10 cellular contexts compared by ENCODE assay signal in genomic region chr3:8938021-8938420, GRCh38. TPM values are rescaled to one million over a fixed set of nuclear protein-coding genes. Genes with fewer than 3 reads are reported as not detected.
DNase-seq lines count a peak whose midpoint lies in the region; ATAC-seq, FAIRE-seq and TF ChIP-seq lines count a peak whose summit lies in the region.
"Had no signal": no experiment of that assay in that cellular context is flagged by ENCODE, and none has a peak within 500 bp of the region (broad histone marks: within the 10 kb centered on the region; RNA-seq: fewer than 3 reads in every experiment).

No MANE protein-coding gene starts in this region.

- no peak overlapping the region for H2AK5ac ChIP-seq in mesendoderm (ENCODE audit: low read length)

- H3K4me2 ChIP-seq in mesendoderm (ENCODE audit: low read length), result no peak overlapping the region

- H3K9ac ChIP-seq in mesendoderm (ENCODE audit: low read length), result no peak overlapping the region

- no peak overlapping the region for H2BK15ac ChIP-seq in mesendoderm (replicated peaks; ENCODE audit: low read depth)

- no peaks in the 10 kb centered on the region for H3K79me1 ChIP-seq in mesendoderm (ENCODE audit: low read length)

- DNase-seq in GM12864 (ENCODE audit: low read depth) (no peak), HT-29 (ENCODE audit: low spot score) (peak; percentile 53), adrenal gland (no peak), mesendoderm (peak; percentile 20), DMS79 (lab: John Stamatoyannopoulos, UW) (no peak), GM19239 (ENCODE audit: insufficient read length, low spot score) (no peak), NCI-H2171 treated with DMSO at 0.1 percent for 48 hours (lab: John Stamatoyannopoulos, UW) (no peak)
- DNase-seq: naive B cell had no signal

- no peaks in the 10 kb centered on the region for H3K27me3 ChIP-seq in adrenal gland
- H3K27me3 ChIP-seq in mesendoderm (ENCODE audit: insufficient read depth, low read length, poor library complexity), result no peaks in the 10 kb centered on the region

- FAIRE-seq in GM19239 (lab: Jason Lieb, UNC), result no peak

- intact Hi-C loops in adrenal gland (cut with DNase I), result no loop called here

- no peak overlapping the region for H2BK120ac ChIP-seq in mesendoderm (ENCODE audit: low read depth, low read length)

- ATAC-seq in HG03457 (IDR thresholded peaks at IDR 0.05; ENCODE audit: unreplicated experiment), result no peak

- no peak overlapping the region for H3K56ac ChIP-seq in mesendoderm (ENCODE audit: low read length)

- peaks cover 12 to 13% of the 10 kb centered on the region in 2 donors for H3K4me1 ChIP-seq in adrenal gland (replicated peaks in 1 of 2)
- no peaks in the 10 kb centered on the region for H3K4me1 ChIP-seq in mesendoderm (ENCODE audit: control insufficient read depth, low read depth, low read length)

- TF ChIP-seq CTCF in GM12864 (IDR thresholded peaks at IDR 0.05; ENCODE audit: low read depth, low read length, missing control alignments), result peak; percentile 23
- TF ChIP-seq CTCF in adrenal gland (IDR thresholded peaks at IDR 0.05), result peak; percentile 8 to 36 (median 28)

- H3K9me3 ChIP-seq in adrenal gland (replicated peaks in 1 of 3), result no peaks in the 10 kb centered on the region
- H3K9me3 ChIP-seq: thoracic aorta had no signal

- no peaks in the 10 kb centered on the region for H3K79me2 ChIP-seq in mesendoderm (ENCODE audit: control insufficient read depth, insufficient read depth, low read length)

- no peak for TF ChIP-seq POLR2A in adrenal gland (IDR thresholded peaks at IDR 0.05)

- peak overlapping the region in 2 of 5 donors; percentile 71 to 81 for H3K27ac ChIP-seq in adrenal gland
- no peak overlapping the region for H3K27ac ChIP-seq in mesendoderm (ENCODE audit: low read depth, low read length)
- H3K27ac ChIP-seq: thoracic aorta had no signal

- H4K5ac ChIP-seq in mesendoderm (ENCODE audit: low read length), result no peak overlapping the region

- no peak overlapping the region for H3K4me3 ChIP-seq in GM12864 (ENCODE audit: low read depth, low read length)
- no peak overlapping the region for H3K4me3 ChIP-seq in adrenal gland
- no peak overlapping the region for H3K4me3 ChIP-seq in mesendoderm (ENCODE audit: low read length)
- H3K4me3 ChIP-seq: thoracic aorta had no signal

- H3K4ac ChIP-seq in mesendoderm (ENCODE audit: low read depth, low read length), result no peak overlapping the region

- H2BK5ac ChIP-seq in mesendoderm (ENCODE audit: low read length), result no peak overlapping the region

- H3K23ac ChIP-seq in mesendoderm (ENCODE audit: low read length), result no peak overlapping the region

- H3K18ac ChIP-seq in mesendoderm (ENCODE audit: low read length), result no peak overlapping the region

- H3K36me3 ChIP-seq in adrenal gland (replicated peaks in 1 of 2) (no peaks in the 10 kb centered on the region), mesendoderm (ENCODE audit: control insufficient read depth, insufficient read depth, low read length) (no peaks in the 10 kb centered on the region)
- H3K36me3 ChIP-seq: thoracic aorta had no signal

- WGBS in adrenal gland, 4 donors, result 73 to 86% (median 80%) methylated on average over 1 of the region's 1 CpG
- no CpG with 5 or more reads among the region's 1 CpG for WGBS in mesendoderm (ENCODE audit: extremely low coverage, insufficient coverage, low lambda C conversion rate)

- no peak overlapping the region for H4K8ac ChIP-seq in mesendoderm (ENCODE audit: low read depth, low read length)

RNA-seq across cellular contexts. Expression of gene RAD18, which starts 25.3 kb away (rescaled TPM):
- total RNA-seq in HT-29 (2014; rRNA removed; shearing (Covaris generic)), result 3.8 and 12.8 TPM in 2 replicates
- total RNA-seq in adrenal gland, result 10 to 100 TPM in 3 of 8 donors, 1 to 10 TPM in 5; 3.4 to 11.4 (median 9.3) TPM
- polyA plus RNA-seq in adrenal gland, result 1 to 10 TPM; 2.0 to 5.9 (median 3.5) TPM
- 23.8 TPM for polyA plus RNA-seq in mesendoderm (2013, experiment 1 of 2)
- 23.6 TPM for polyA plus RNA-seq in mesendoderm (2013, experiment 2 of 2)

Comparison
In these comparisons a context has a peak if more than half of its experiments do, and no peak if none do; other contexts are left out.
1. DNase-seq: peak in HT-29 (single experiment) and mesendoderm (single experiment); none in GM12864 (single experiment), adrenal gland (0 of 7), DMS79 (single experiment), GM19239 (single experiment) and NCI-H2171 treated with DMSO at 0.1 percent for 48 hours (single experiment).